Comparison of ENCODE assay signal across 33 cellular contexts in genomic region chr2:43998263-43998662, GRCh38.
"Had no signal": no experiment of that assay in that cellular context is flagged by ENCODE, and none has a peak within 500 bp of the region (broad histone marks: within the 10 kb centered on the region; RNA-seq: fewer than 3 reads in every experiment).

No MANE protein-coding gene starts in this region.

- H3K9me3 Mint-ChIP-seq: activated naive CD8-positive, alpha-beta T cell treated with anti-CD3 and anti-CD28 coated beads, Interleukin-2, amount 50 U/mL, for 24 hours; dendritic cell treated with granulocyte-macrophage colony-stimulating factor and Interleukin-4, amounts not matched to agents 40 ng/mL and 50 ng/mL, for 4 days; endodermal cell; immature natural killer cell; naive thymus-derived CD8-positive, alpha-beta T cell; stimulated activated effector memory CD8-positive, alpha-beta T cell treated with anti-CD3 and anti-CD28 coated beads, Interleukin-12 subunit alpha, Interleukin-12 subunit beta, amount 100 ng/mL, for 72 hours; stimulated activated naive CD8-positive, alpha-beta T cell treated with anti-CD3 and anti-CD28 coated beads, Interleukin-15, Interleukin-2, amounts not matched to agents 100 ng/mL and 50 ng/mL, for 24 hours; T-cell had no signal

- FAIRE-seq: kidney, small intestine, urothelium cell line had no signal

- H3K27ac Mint-ChIP-seq: activated naive CD8-positive, alpha-beta T cell treated with anti-CD3 and anti-CD28 coated beads, Interleukin-2, amount 50 U/mL, for 24 hours; dendritic cell treated with granulocyte-macrophage colony-stimulating factor and Interleukin-4, amounts not matched to agents 40 ng/mL and 50 ng/mL, for 4 days; endodermal cell; stimulated activated effector memory CD8-positive, alpha-beta T cell treated with anti-CD3 and anti-CD28 coated beads, Interleukin-12 subunit alpha, Interleukin-12 subunit beta, amount 100 ng/mL, for 72 hours; stimulated activated naive CD8-positive, alpha-beta T cell treated with anti-CD3 and anti-CD28 coated beads, Interleukin-15, Interleukin-2, amounts not matched to agents 100 ng/mL and 50 ng/mL, for 24 hours; T-cell had no signal

- H3K27ac ChIP-seq: foreskin keratinocyte, heart left ventricle, neutrophil, ovary, prostate gland, sigmoid colon, thoracic aorta had no signal

- H3K4me3 Mint-ChIP-seq: activated naive CD8-positive, alpha-beta T cell treated with anti-CD3 and anti-CD28 coated beads, Interleukin-2, amount 50 U/mL, for 24 hours; dendritic cell treated with granulocyte-macrophage colony-stimulating factor and Interleukin-4, amounts not matched to agents 40 ng/mL and 50 ng/mL, for 4 days; endodermal cell; stimulated activated effector memory CD8-positive, alpha-beta T cell treated with anti-CD3 and anti-CD28 coated beads, Interleukin-12 subunit alpha, Interleukin-12 subunit beta, amount 100 ng/mL, for 72 hours; stimulated activated naive CD8-positive, alpha-beta T cell treated with anti-CD3 and anti-CD28 coated beads, Interleukin-15, Interleukin-2, amounts not matched to agents 100 ng/mL and 50 ng/mL, for 24 hours had no signal

- H3K9me3 ChIP-seq: heart left ventricle, neutrophil, ovary, prostate gland, sigmoid colon, thoracic aorta had no signal

- DNase-seq: activated CD4-positive, alpha-beta T cell treated with anti-CD3 and anti-CD28 coated beads for 1 hour; activated CD4-positive, alpha-beta T cell treated with anti-CD3 and anti-CD28 coated beads, Interleukin-2, amount 50 U/mL, for 48 hours; activated CD8-positive, alpha-beta memory T cell treated with anti-CD3 and anti-CD28 coated beads for 24 hours; activated gamma-delta T cell treated with Interleukin-2 at 50 U/mL for 16 hours; activated naive CD4-positive, alpha-beta T cell treated with anti-CD3 and anti-CD28 coated beads, Interleukin-2, amount 50 U/mL, for 16 hours; activated naive CD8-positive, alpha-beta T cell treated with anti-CD3 and anti-CD28 coated beads, Interleukin-2, amount 50 U/mL, for 24 hours; amygdala; central memory CD4-positive, alpha-beta T cell; endodermal cell; foreskin keratinocyte; heart left ventricle; hypothalamus; immature natural killer cell; kidney; left colon; mammary epithelial cell; midbrain; naive thymus-derived CD8-positive, alpha-beta T cell; ovary; retina; sigmoid colon; small intestine; stimulated activated CD4-positive, alpha-beta T cell treated with anti-CD3 and anti-CD28 coated beads, Interleukin-4, amount 100 ng/mL, for 24 hours; T-cell; trophoblast cell had no signal

- H3K27me3 ChIP-seq: heart left ventricle, ovary, sigmoid colon had no signal

- H3K4me3 ChIP-seq: heart left ventricle, ovary, prostate gland, sigmoid colon, thoracic aorta had no signal

- ATAC-seq: activated naive CD8-positive, alpha-beta T cell treated with anti-CD3 and anti-CD28 coated beads, Interleukin-2, amount 50 U/mL, for 24 hours; esophagus mucosa; foreskin keratinocyte; heart left ventricle; left colon; naive thymus-derived CD8-positive, alpha-beta T cell; stimulated activated effector memory CD8-positive, alpha-beta T cell treated with anti-CD3 and anti-CD28 coated beads, Interleukin-12 subunit alpha, Interleukin-12 subunit beta, amount 100 ng/mL, for 72 hours; T-cell had no signal

- H3K36me3 ChIP-seq: neutrophil, ovary, prostate gland, sigmoid colon, thoracic aorta had no signal
